Comparison of ENCODE assay signal across 8 cellular contexts in the genomic region with DNA sequence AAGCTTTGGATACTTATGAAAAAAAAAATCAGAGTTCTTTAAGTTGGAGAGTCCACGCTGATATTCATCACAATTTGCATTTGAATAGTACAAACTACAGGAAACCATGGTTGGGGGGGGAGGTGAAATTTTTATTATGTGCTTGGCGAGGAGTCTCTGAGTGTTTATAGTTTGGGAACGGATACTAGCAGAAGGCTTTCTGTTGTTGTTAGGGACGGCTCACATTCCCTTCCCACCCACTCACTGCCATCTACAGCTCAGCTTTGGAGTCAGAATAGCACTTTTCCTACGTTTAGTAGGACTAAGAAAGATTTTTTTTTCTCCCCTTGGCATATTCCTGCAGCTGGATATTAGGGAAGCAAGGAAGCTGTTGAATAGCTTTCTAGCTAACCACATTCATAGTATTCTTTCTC.
DNase-seq lines count a peak whose midpoint lies in the region; ATAC-seq and TF ChIP-seq lines count a peak whose summit lies in the region.

No MANE protein-coding gene starts in this region.

- H3K9me2 ChIP-seq in Loucy (replicated peaks; ENCODE audit: low read depth, low read length) (no peaks in the 10 kb centered on the region), hepatocyte (replicated peaks; ENCODE audit: insufficient read depth) (no peaks in the 10 kb centered on the region)

- H3F3A ChIP-seq in Loucy (ENCODE audit: low read depth), result peaks cover 6% of the 10 kb centered on the region; the same call in 1 of the 2 replicates

- H3K27me3 ChIP-seq in Loucy (ENCODE audit: insufficient read depth, low read length, poor library complexity, severe bottlenecking) (no peaks in the 10 kb centered on the region), adrenal gland (no peaks in the 10 kb centered on the region), hepatocyte (no peaks in the 10 kb centered on the region), gastrocnemius medialis (no peaks in the 10 kb centered on the region), H7 (ENCODE audit: control insufficient read depth, insufficient read depth, low read length) (no peaks in the 10 kb centered on the region)

- in situ Hi-C loops in gastrocnemius medialis (cut with MboI; ENCODE audit: low sequenced_read_pairs in 4 of 4), result no loop called here

- TF ChIP-seq POLR2A in adrenal gland (IDR thresholded peaks at IDR 0.05), result no peak
- peak in 1 of 2 donors; percentile 3 for TF ChIP-seq POLR2A in gastrocnemius medialis (IDR thresholded peaks at IDR 0.05)

- no peaks in the 10 kb centered on the region for H4K20me1 ChIP-seq in Loucy (ENCODE audit: insufficient read depth, low read length, poor library complexity, severe bottlenecking)
- no peaks in the 10 kb centered on the region for H4K20me1 ChIP-seq in hepatocyte (ENCODE audit: insufficient read depth, poor library complexity, severe bottlenecking)

- H3K27ac ChIP-seq in adrenal gland (peak overlapping the region in 4 of 5 donors; percentile 48 to 85 (median 64)), hepatocyte (peak overlapping the region; percentile 96), gastrocnemius medialis (peak overlapping the region; percentile 73 to 81 (median 77))

- H3K79me2 ChIP-seq in Loucy (ENCODE audit: insufficient read depth, low read length) (no peaks in the 10 kb centered on the region), hepatocyte (no peaks in the 10 kb centered on the region)

- ATAC-seq in gastrocnemius medialis (peak; percentile 69 to 75), GM18873 (IDR thresholded peaks at IDR 0.05; ENCODE audit: low FRiP score, unreplicated experiment) (no peak)

- H3K36me3 ChIP-seq in Loucy (ENCODE audit: insufficient read depth, low read length), result no peaks in the 10 kb centered on the region
- no peaks in the 10 kb centered on the region for H3K36me3 ChIP-seq in adrenal gland (replicated peaks in 1 of 2)
- no peaks in the 10 kb centered on the region for H3K36me3 ChIP-seq in hepatocyte (replicated peaks; ENCODE audit: insufficient read depth, low read depth)
- H3K36me3 ChIP-seq in gastrocnemius medialis, result no peaks in the 10 kb centered on the region
- H3K36me3 ChIP-seq in H7 (replicated peaks; ENCODE audit: control insufficient read depth, insufficient read depth, low read length), result no peaks in the 10 kb centered on the region

- H3K9ac ChIP-seq in Loucy (ENCODE audit: low read depth, low read length, poor library complexity, severe bottlenecking), result peak overlapping the region; percentile 66

- H3K4me3 ChIP-seq in Loucy (ENCODE audit: low read length, poor library complexity, severe bottlenecking) (peak overlapping the region; percentile 63), adrenal gland (peak overlapping the region in 1 of 4 donors; percentile 30), hepatocyte (no peak overlapping the region), gastrocnemius medialis (peak overlapping the region; percentile 18 to 53 (median 32)), H7 (ENCODE audit: insufficient read depth, low read depth, low read length) (no peak overlapping the region)

- H2AFZ ChIP-seq in Loucy (ENCODE audit: low read length) (peak overlapping the region; percentile 76), hepatocyte (peak overlapping the region; percentile 11)

- peak; percentile 56 for DNase-seq in DMS 273 treated with DMSO at 0.1 percent for 48 hours (lab: John Stamatoyannopoulos, UW)
- DNase-seq in adrenal gland, result no peak
- DNase-seq in hepatocyte (ENCODE audit: low spot score), result peak; percentile 82
- peak in 1 of 2 donors; percentile 30 for DNase-seq in gastrocnemius medialis
- no peak for DNase-seq in mesenteric fat pad (ENCODE audit: low spot score)
- DNase-seq in H7, result no peak

- intact Hi-C loops in adrenal gland (cut with DNase I), result no loop called here
- intact Hi-C loops in gastrocnemius medialis (cut with DNase I; ENCODE audit: low total_unique reads), result loop anchor here (5.0 kb wide), 3 partner anchors 39 to 236 kb away; partner anchors contain the start of gene ZNF217

- TF ChIP-seq CTCF in Loucy (conservative IDR thresholded peaks at IDR 0.05; ENCODE audit: low read length) (no peak; the same call in 1 of the 2 replicates), adrenal gland (IDR thresholded peaks at IDR 0.05) (no peak), hepatocyte (IDR thresholded peaks at IDR 0.05; ENCODE audit: poor library complexity) (peak; percentile 37), gastrocnemius medialis (IDR thresholded peaks at IDR 0.05 in 4 of 5, conservative IDR thresholded peaks at IDR 0.05 in 1 of 5) (no peak)

- 4 to 10% (median 8%) methylated on average over 5 of the region's 5 CpGs for WGBS in adrenal gland, 4 donors
- 6% methylated on average over 5 of the region's 5 CpGs for WGBS in hepatocyte (ENCODE audit: low lambda C conversion rate, missing lambda C conversion rate)

- H3K4me2 ChIP-seq in Loucy (ENCODE audit: low read depth, low read length, poor library complexity, severe bottlenecking) (peak overlapping the region; percentile 81), hepatocyte (peak overlapping the region; percentile 68)

- H3K9me3 ChIP-seq in Loucy (ENCODE audit: insufficient read depth, low read depth, low read length), result no peaks in the 10 kb centered on the region
- no peaks in the 10 kb centered on the region for H3K9me3 ChIP-seq in adrenal gland (replicated peaks in 1 of 3)
- no peaks in the 10 kb centered on the region for H3K9me3 ChIP-seq in hepatocyte (ENCODE audit: low read depth)
- no peaks in the 10 kb centered on the region for H3K9me3 ChIP-seq in gastrocnemius medialis

- H3K4me1 ChIP-seq in Loucy (ENCODE audit: insufficient read depth, low read length, poor library complexity, severe bottlenecking) (peaks cover 50% of the 10 kb centered on the region), adrenal gland (replicated peaks in 1 of 2) (peaks cover 0 to 26% of the 10 kb centered on the region in 2 donors), hepatocyte (ENCODE audit: insufficient read depth) (peaks cover 36% of the 10 kb centered on the region), gastrocnemius medialis (peaks cover 20 to 36% of the 10 kb centered on the region in 2 donors)

Comparison
In these comparisons a context has a peak if more than half of its experiments do, and no peak if none do; other contexts are left out.
1. DNase-seq: peak in DMS 273 treated with DMSO at 0.1 percent for 48 hours (single experiment) and hepatocyte (single experiment); none in adrenal gland (0 of 7), mesenteric fat pad (single experiment) and H7 (single experiment).
2. H3K4me3 ChIP-seq: peak in Loucy (single experiment) and gastrocnemius medialis (4 of 4); none in hepatocyte (single experiment) and H7 (single experiment).
3. Peak in every context shown above with its lines, with median percentiles within 50 percentile points of each other: H3K27ac ChIP-seq.